2 cellular contexts compared by ENCODE assay signal in the genomic region with DNA sequence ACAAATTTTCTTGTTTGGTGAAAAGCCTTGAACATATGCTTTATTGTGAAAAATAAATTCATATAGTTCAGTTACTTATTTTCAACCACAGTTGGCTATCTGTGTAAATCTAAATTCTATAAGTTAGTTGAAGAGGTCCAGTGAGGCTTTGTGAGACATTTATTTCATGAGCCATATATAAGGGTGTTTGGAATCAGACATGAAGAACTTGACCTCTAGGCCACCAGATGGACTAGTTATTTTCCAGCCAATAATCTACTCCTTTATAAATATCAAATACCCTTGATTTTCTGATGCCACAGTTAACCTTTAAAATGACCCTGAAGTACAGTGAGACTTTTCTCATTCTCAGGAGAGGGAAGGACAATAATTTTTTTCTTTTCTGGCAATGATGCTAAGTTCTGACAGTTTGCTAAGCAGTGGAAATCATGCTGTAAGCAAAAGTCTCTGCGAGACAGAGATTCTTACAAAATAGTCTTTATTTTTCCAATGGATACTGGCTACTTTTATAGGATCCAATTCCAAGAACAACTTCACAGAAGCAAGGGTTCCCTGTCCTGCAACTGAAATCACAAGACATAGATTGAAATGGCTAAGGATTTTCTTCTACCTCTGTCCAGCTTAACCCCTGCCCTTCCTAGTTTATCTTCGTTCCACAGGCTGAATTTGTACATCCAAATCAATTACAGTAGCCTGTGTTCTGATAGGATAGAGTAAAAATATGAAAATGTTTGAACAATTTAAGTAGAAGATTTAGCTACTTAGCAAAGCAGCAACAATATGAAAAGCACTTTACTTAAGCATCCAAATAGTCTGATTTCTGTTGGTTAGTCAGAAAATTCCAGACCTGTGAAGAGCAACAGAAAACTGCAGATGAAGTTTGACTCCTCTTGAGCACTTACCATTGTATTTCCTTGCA.
TF ChIP-seq lines count a peak whose summit lies in the region.

No MANE protein-coding gene starts in this region.

TF ChIP-seq in liver, 16 proteins besides CTCF, POLR2A, EP300 and RAD21:
- TF ChIP-seq, protein P1, sequence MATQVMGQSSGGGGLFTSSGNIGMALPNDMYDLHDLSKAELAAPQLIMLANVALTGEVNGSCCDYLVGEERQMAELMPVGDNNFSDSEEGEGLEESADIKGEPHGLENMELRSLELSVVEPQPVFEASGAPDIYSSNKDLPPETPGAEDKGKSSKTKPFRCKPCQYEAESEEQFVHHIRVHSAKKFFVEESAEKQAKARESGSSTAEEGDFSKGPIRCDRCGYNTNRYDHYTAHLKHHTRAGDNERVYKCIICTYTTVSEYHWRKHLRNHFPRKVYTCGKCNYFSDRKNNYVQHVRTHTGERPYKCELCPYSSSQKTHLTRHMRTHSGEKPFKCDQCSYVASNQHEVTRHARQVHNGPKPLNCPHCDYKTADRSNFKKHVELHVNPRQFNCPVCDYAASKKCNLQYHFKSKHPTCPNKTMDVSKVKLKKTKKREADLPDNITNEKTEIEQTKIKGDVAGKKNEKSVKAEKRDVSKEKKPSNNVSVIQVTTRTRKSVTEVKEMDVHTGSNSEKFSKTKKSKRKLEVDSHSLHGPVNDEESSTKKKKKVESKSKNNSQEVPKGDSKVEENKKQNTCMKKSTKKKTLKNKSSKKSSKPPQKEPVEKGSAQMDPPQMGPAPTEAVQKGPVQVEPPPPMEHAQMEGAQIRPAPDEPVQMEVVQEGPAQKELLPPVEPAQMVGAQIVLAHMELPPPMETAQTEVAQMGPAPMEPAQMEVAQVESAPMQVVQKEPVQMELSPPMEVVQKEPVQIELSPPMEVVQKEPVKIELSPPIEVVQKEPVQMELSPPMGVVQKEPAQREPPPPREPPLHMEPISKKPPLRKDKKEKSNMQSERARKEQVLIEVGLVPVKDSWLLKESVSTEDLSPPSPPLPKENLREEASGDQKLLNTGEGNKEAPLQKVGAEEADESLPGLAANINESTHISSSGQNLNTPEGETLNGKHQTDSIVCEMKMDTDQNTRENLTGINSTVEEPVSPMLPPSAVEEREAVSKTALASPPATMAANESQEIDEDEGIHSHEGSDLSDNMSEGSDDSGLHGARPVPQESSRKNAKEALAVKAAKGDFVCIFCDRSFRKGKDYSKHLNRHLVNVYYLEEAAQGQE (IDR thresholded peaks at IDR 0.05) = no peak
- TF ChIP-seq HNF4G (IDR thresholded peaks at IDR 0.05) (no peak), GABPA (IDR thresholded peaks at IDR 0.05 in 1 of 2, conservative IDR thresholded peaks at IDR 0.05 in 1 of 2) (no peak), RXRA (IDR thresholded peaks at IDR 0.05) (no peak), FOXA2 (IDR thresholded peaks at IDR 0.05) (no peak)
- TF ChIP-seq, protein P2, sequence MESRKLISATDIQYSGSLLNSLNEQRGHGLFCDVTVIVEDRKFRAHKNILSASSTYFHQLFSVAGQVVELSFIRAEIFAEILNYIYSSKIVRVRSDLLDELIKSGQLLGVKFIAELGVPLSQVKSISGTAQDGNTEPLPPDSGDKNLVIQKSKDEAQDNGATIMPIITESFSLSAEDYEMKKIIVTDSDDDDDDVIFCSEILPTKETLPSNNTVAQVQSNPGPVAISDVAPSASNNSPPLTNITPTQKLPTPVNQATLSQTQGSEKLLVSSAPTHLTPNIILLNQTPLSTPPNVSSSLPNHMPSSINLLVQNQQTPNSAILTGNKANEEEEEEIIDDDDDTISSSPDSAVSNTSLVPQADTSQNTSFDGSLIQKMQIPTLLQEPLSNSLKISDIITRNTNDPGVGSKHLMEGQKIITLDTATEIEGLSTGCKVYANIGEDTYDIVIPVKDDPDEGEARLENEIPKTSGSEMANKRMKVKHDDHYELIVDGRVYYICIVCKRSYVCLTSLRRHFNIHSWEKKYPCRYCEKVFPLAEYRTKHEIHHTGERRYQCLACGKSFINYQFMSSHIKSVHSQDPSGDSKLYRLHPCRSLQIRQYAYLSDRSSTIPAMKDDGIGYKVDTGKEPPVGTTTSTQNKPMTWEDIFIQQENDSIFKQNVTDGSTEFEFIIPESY (IDR thresholded peaks at IDR 0.05) = no peak

TF ChIP-seq in HepG2, 621 proteins besides CTCF, POLR2A, EP300 and RAD21 (continued from another document):
- TF ChIP-seq SYNCRIP (IDR thresholded peaks at IDR 0.05; ENCODE audit: insufficient read depth, low read depth, low read length) (no peak), ZNF605 (CRISPR knock-in tag; IDR thresholded peaks at IDR 0.05) (no peak), ZNF766 (CRISPR knock-in tag; IDR thresholded peaks at IDR 0.05; ENCODE audit: borderline replicate concordance) (no peak), ZNF496 (CRISPR knock-in tag; IDR thresholded peaks at IDR 0.05; ENCODE audit: insufficient replicate concordance) (no peak), TP53 (CRISPR knock-in tag; conservative IDR thresholded peaks at IDR 0.05) (no peak), ZNF138 (CRISPR knock-in tag; IDR thresholded peaks at IDR 0.05; ENCODE audit: low read depth) (no peak), CC2D1A (CRISPR knock-in tag; IDR thresholded peaks at IDR 0.05) (no peak)
- TF ChIP-seq, protein P3, sequence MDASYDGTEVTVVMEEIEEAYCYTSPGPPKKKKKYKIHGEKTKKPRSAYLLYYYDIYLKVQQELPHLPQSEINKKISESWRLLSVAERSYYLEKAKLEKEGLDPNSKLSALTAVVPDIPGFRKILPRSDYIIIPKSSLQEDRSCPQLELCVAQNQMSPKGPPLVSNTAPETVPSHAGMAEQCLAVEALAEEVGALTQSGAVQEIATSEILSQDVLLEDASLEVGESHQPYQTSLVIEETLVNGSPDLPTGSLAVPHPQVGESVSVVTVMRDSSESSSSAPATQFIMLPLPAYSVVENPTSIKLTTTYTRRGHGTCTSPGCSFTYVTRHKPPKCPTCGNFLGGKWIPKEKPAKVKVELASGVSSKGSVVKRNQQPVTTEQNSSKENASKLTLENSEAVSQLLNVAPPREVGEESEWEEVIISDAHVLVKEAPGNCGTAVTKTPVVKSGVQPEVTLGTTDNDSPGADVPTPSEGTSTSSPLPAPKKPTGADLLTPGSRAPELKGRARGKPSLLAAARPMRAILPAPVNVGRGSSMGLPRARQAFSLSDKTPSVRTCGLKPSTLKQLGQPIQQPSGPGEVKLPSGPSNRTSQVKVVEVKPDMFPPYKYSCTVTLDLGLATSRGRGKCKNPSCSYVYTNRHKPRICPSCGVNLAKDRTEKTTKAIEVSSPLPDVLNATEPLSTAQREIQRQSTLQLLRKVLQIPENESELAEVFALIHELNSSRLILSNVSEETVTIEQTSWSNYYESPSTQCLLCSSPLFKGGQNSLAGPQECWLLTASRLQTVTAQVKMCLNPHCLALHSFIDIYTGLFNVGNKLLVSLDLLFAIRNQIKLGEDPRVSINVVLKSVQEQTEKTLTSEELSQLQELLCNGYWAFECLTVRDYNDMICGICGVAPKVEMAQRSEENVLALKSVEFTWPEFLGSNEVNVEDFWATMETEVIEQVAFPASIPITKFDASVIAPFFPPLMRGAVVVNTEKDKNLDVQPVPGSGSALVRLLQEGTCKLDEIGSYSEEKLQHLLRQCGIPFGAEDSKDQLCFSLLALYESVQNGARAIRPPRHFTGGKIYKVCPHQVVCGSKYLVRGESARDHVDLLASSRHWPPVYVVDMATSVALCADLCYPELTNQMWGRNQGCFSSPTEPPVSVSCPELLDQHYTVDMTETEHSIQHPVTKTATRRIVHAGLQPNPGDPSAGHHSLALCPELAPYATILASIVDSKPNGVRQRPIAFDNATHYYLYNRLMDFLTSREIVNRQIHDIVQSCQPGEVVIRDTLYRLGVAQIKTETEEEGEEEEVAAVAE (CRISPR knock-in tag; IDR thresholded peaks at IDR 0.05; ENCODE audit: borderline replicate concordance) = no peak
- TF ChIP-seq, protein P4, sequence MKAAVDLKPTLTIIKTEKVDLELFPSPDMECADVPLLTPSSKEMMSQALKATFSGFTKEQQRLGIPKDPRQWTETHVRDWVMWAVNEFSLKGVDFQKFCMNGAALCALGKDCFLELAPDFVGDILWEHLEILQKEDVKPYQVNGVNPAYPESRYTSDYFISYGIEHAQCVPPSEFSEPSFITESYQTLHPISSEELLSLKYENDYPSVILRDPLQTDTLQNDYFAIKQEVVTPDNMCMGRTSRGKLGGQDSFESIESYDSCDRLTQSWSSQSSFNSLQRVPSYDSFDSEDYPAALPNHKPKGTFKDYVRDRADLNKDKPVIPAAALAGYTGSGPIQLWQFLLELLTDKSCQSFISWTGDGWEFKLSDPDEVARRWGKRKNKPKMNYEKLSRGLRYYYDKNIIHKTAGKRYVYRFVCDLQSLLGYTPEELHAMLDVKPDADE (CRISPR knock-in tag; IDR thresholded peaks at IDR 0.05) = no peak
- TF ChIP-seq, protein P5, sequence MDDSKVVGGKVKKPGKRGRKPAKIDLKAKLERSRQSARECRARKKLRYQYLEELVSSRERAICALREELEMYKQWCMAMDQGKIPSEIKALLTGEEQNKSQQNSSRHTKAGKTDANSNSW (CRISPR knock-in tag; IDR thresholded peaks at IDR 0.05; ENCODE audit: borderline replicate concordance) = no peak
- TF ChIP-seq, protein P6, sequence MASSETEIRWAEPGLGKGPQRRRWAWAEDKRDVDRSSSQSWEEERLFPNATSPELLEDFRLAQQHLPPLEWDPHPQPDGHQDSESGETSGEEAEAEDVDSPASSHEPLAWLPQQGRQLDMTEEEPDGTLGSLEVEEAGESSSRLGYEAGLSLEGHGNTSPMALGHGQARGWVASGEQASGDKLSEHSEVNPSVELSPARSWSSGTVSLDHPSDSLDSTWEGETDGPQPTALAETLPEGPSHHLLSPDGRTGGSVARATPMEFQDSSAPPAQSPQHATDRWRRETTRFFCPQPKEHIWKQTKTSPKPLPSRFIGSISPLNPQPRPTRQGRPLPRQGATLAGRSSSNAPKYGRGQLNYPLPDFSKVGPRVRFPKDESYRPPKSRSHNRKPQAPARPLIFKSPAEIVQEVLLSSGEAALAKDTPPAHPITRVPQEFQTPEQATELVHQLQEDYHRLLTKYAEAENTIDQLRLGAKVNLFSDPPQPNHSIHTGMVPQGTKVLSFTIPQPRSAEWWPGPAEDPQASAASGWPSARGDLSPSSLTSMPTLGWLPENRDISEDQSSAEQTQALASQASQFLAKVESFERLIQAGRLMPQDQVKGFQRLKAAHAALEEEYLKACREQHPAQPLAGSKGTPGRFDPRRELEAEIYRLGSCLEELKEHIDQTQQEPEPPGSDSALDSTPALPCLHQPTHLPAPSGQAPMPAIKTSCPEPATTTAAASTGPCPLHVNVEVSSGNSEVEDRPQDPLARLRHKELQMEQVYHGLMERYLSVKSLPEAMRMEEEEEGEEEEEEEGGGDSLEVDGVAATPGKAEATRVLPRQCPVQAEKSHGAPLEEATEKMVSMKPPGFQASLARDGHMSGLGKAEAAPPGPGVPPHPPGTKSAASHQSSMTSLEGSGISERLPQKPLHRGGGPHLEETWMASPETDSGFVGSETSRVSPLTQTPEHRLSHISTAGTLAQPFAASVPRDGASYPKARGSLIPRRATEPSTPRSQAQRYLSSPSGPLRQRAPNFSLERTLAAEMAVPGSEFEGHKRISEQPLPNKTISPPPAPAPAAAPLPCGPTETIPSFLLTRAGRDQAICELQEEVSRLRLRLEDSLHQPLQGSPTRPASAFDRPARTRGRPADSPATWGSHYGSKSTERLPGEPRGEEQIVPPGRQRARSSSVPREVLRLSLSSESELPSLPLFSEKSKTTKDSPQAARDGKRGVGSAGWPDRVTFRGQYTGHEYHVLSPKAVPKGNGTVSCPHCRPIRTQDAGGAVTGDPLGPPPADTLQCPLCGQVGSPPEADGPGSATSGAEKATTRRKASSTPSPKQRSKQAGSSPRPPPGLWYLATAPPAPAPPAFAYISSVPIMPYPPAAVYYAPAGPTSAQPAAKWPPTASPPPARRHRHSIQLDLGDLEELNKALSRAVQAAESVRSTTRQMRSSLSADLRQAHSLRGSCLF (CRISPR knock-in tag; IDR thresholded peaks at IDR 0.05; ENCODE audit: borderline replicate concordance) = no peak
